In the genomic region with DNA sequence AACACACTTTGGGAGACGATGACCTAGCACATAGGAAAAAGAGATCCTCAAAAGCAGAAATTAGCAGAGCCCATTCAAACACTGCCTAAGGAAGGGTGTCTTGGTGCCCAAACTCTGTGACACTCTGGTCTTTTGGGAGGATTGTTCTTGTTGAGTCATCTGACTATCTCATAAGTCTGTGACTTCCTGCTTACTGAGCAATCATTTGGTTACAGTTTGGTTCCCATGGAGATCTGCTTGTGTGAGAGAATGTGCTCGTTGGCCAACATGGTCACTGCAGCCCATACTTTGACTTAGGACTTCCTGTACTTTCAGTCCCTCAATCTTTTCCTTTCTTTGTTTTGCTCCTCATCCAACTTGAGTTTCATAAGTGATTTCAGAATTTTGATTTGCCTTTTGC, we compare ENCODE assay signal across 10 cellular contexts.
DNase-seq lines count a peak whose midpoint lies in the region; ATAC-seq and TF ChIP-seq lines count a peak whose summit lies in the region.
"Had no signal": no experiment of that assay in that cellular context is flagged by ENCODE, and none has a peak within 500 bp of the region (broad histone marks: within the 10 kb centered on the region; RNA-seq: fewer than 3 reads in every experiment).

No MANE protein-coding gene starts in this region.

- peak; percentile 53 to 57 for ATAC-seq in activated T-cell treated with anti-CD3 and anti-CD28 coated beads, Interleukin-2, amount 50 U/mL, for 72 hours (replicated peaks in 1 of 2)
- ATAC-seq in gastroesophageal sphincter (peak; percentile 80), thoracic aorta (ENCODE audit: insufficient number of reproducible peaks, low FRiP score, low read depth) (no peak), HG03097 (IDR thresholded peaks at IDR 0.05; ENCODE audit: low FRiP score, unreplicated experiment) (no peak)
- ATAC-seq: WTC11 had no signal

- CTCF ChIA-PET in PC-9 (lab: Charles Lee), result no interaction called here

- no peak overlapping the region for H3K4me3 Mint-ChIP-seq in activated T-cell treated with anti-CD3 and anti-CD28 coated beads, Interleukin-2, amount 50 U/mL, for 72 hours
- H3K4me3 Mint-ChIP-seq: WTC11 had no signal

- H3K9me2 ChIP-seq in PC-9 (ENCODE audit: insufficient read depth), result no peaks in the 10 kb centered on the region

- no peaks in the 10 kb centered on the region for H4K20me1 ChIP-seq in PC-9 (ENCODE audit: insufficient read depth)
- H4K20me1 ChIP-seq: BLaER1 had no signal

- H3K36me3 ChIP-seq in PC-9 (ENCODE audit: low read depth), result no peaks in the 10 kb centered on the region
- no peaks in the 10 kb centered on the region for H3K36me3 ChIP-seq in gastroesophageal sphincter
- H3K36me3 ChIP-seq in thoracic aorta, result no peaks in the 10 kb centered on the region
- H3K36me3 ChIP-seq: BLaER1 had no signal

- H3K4me3 ChIP-seq in PC-9, result no peak overlapping the region
- H3K4me3 ChIP-seq in gastroesophageal sphincter, result no peak overlapping the region
- H3K4me3 ChIP-seq in thoracic aorta, result no peak overlapping the region
- H3K4me3 ChIP-seq: BLaER1 had no signal

- no peak for DNase-seq in activated T-cell treated with anti-CD3 and anti-CD28 coated beads, Interleukin-2, amount 50 U/mL, for 72 hours
- no peak for DNase-seq in activated T-cell treated with anti-CD3 and anti-CD28 coated beads, Interleukin-2, amount 50 U/mL, for 48 hours
- DNase-seq in PC-9 (peak in 1 of 2 experiments; percentile 66), thoracic aorta (ENCODE audit: low spot score) (peak; percentile 29), HK-2 (ENCODE audit: unreplicated experiment) (no peak), NCI-H1105 treated with DMSO at 0.1 percent for 48 hours (lab: John Stamatoyannopoulos, UW) (no peak)

- no peaks in the 10 kb centered on the region for H3F3A ChIP-seq in PC-9 (ENCODE audit: insufficient read depth, low read depth)

- no peaks in the 10 kb centered on the region for H3K9me3 Mint-ChIP-seq in activated T-cell treated with anti-CD3 and anti-CD28 coated beads, Interleukin-2, amount 50 U/mL, for 72 hours

- no peaks in the 10 kb centered on the region for H3K4me1 Mint-ChIP-seq in activated T-cell treated with anti-CD3 and anti-CD28 coated beads, Interleukin-2, amount 50 U/mL, for 72 hours (ENCODE audit: low read depth)
- H3K4me1 Mint-ChIP-seq: WTC11 had no signal

- intact Hi-C loops in PC-9 (cut with micrococcal nuclease; ENCODE audit: unreplicated experiment), result no loop called here

- H2AFZ ChIP-seq in PC-9, result 0 out of 2 replicates have a peak overlapping the region, but pooled peaks have one; percentile 13

- H3K4me1 ChIP-seq in PC-9 (replicated peaks; ENCODE audit: insufficient read depth), result no peaks in the 10 kb centered on the region; the same call in 1 of the 2 replicates
- H3K4me1 ChIP-seq in gastroesophageal sphincter, result no peaks in the 10 kb centered on the region
- H3K4me1 ChIP-seq in thoracic aorta (ENCODE audit: control insufficient read depth in 1 of 2, low read depth in 2 of 2), result peaks cover 5 to 12% of the 10 kb centered on the region in 2 donors
- H3K4me1 ChIP-seq: BLaER1 had no signal

- H3K27me3 ChIP-seq in PC-9 (ENCODE audit: insufficient read depth, low read depth), result no peaks in the 10 kb centered on the region
- H3K27me3 ChIP-seq in gastroesophageal sphincter, result no peaks in the 10 kb centered on the region
- H3K27me3 ChIP-seq in thoracic aorta (replicated peaks; ENCODE audit: insufficient read depth), result no peaks in the 10 kb centered on the region
- H3K27me3 ChIP-seq: BLaER1 had no signal

- no peak for TF ChIP-seq EP300 in gastroesophageal sphincter (IDR thresholded peaks at IDR 0.05)

- BruUV-seq in PC-9 (replicated peaks; lab: Mats Ljungman, UMichigan), result no TSS peak

- no peak overlapping the region for H3K27ac ChIP-seq in PC-9
- H3K27ac ChIP-seq in gastroesophageal sphincter, result peak overlapping the region in 1 of 4 donors; percentile 33
- H3K27ac ChIP-seq in thoracic aorta, result peak overlapping the region in 1 of 2 donors; percentile 41
- H3K27ac ChIP-seq: BLaER1 had no signal

- no peak overlapping the region for H3K27ac Mint-ChIP-seq in activated T-cell treated with anti-CD3 and anti-CD28 coated beads, Interleukin-2, amount 50 U/mL, for 72 hours
- H3K27ac Mint-ChIP-seq: WTC11 had no signal

- TF ChIP-seq POLR2A in gastroesophageal sphincter (IDR thresholded peaks at IDR 0.05), result no peak

- POLR2A ChIA-PET in PC-9 (lab: Charles Lee; ENCODE audit: unreplicated experiment), result no interaction called here

- TF ChIP-seq CTCF in PC-9 (conservative IDR thresholded peaks at IDR 0.05) (no peak), gastroesophageal sphincter (IDR thresholded peaks at IDR 0.05) (no peak), thoracic aorta (IDR thresholded peaks at IDR 0.05) (no peak)

- H3K79me2 ChIP-seq in PC-9 (ENCODE audit: low read depth), result no peaks in the 10 kb centered on the region

- H3K36me3 Mint-ChIP-seq in activated T-cell treated with anti-CD3 and anti-CD28 coated beads, Interleukin-2, amount 50 U/mL, for 72 hours (ENCODE audit: insufficient read depth in 2 of 2), result no peaks in the 10 kb centered on the region
- H3K36me3 Mint-ChIP-seq: WTC11 had no signal

- H3K9me3 ChIP-seq in PC-9 (ENCODE audit: insufficient read depth, low read depth) (no peaks in the 10 kb centered on the region), gastroesophageal sphincter (no peaks in the 10 kb centered on the region), thoracic aorta (no peaks in the 10 kb centered on the region)
- H3K9me3 ChIP-seq: BLaER1 had no signal

- no peak overlapping the region for H3K4me2 ChIP-seq in PC-9
- H3K4me2 ChIP-seq: BLaER1 had no signal

- WGBS in gastroesophageal sphincter (ENCODE audit: low coverage in 1 of 2), 2 donors, result 44 to 52% methylated on average over 2 of the region's 2 CpGs

- no peaks in the 10 kb centered on the region for H3K27me3 Mint-ChIP-seq in activated T-cell treated with anti-CD3 and anti-CD28 coated beads, Interleukin-2, amount 50 U/mL, for 72 hours (ENCODE audit: low read depth)

Comparison
In these comparisons a context has a peak if more than half of its experiments do, and no peak if none do; other contexts are left out.
1. ATAC-seq: peak in activated T-cell treated with anti-CD3 and anti-CD28 coated beads, Interleukin-2, amount 50 U/mL, for 72 hours (2 of 2) and gastroesophageal sphincter (single experiment); none in thoracic aorta (single experiment) and HG03097 (single experiment).